Comparison of ENCODE assay signal across 8 cellular contexts in the genomic region with DNA sequence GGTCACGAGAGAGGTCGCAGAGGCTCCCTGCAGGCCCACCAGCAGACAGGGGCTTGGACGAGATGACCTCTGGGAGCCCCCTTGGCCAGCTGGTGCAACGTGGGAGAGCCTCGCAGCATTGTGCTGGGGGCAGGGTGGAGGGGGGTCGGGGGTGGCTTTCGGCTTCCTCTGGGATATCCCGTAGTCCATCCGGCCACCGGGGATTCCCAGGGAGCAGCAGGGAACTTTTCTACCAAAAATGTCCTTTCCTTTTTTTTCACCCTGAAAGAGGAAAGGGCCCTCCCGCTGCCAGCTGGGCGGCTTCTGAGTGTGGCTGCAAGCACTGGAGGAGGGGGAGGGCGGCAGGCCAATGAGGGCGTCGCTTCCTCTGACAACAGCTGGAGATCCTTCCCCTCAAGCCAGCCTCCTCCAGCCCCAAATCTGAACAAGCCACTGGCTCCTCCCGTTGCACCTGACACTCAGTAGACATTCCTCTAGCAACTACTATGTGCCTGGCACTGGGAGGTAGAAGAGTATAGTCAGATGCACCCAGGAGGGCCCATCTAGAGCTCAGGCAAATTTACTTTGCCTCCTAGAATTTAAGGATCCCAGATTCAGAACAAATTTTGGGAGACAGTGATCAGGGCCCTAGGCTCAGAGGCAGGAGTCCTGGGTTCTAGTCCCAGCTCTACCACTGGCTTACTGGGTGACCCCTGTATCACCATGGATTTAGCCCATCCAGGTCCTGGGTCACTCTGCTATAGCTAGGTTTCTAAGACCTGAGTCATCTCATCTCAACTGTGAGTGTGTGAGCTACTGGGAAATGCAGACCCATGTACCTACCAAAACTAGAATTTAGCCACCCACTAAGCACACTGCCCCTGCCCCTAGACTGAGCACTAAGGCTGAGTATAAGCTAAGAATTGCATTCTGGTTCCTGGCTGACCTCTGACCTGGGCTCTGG. TPM values are rescaled to one million over a fixed set of nuclear protein-coding genes. Genes with fewer than 3 reads are reported as not detected.
A peak's percentile ranks its signal among the peaks of the same experiment; 100 is the strongest.
DNase-seq lines count a peak whose midpoint lies in the region; ATAC-seq and TF ChIP-seq lines count a peak whose summit lies in the region.

No MANE protein-coding gene starts in this region.

- TF ChIP-seq POLR2A in GM18505 (IDR thresholded peaks at IDR 0.05; ENCODE audit: borderline replicate concordance, extremely low read depth, insufficient read depth, insufficient read length) (no peak), breast epithelium (IDR thresholded peaks at IDR 0.05) (no peak), spleen (IDR thresholded peaks at IDR 0.05) (no peak)

- intact Hi-C loops in breast epithelium (cut with DNase I; ENCODE audit: low total_unique reads), result no loop called here
- intact Hi-C loops in spleen (cut with DNase I; ENCODE audit: low total_unique reads), result no loop called here

- TF ChIP-seq CTCF in breast epithelium (IDR thresholded peaks at IDR 0.05) (no peak), spleen (IDR thresholded peaks at IDR 0.05 in 8 of 11, conservative IDR thresholded peaks at IDR 0.05 in 3 of 11) (no peak)

- H3K36me3 ChIP-seq in SJCRH30 (no peaks in the 10 kb centered on the region), breast epithelium (no peaks in the 10 kb centered on the region), iPS-15b (ENCODE audit: control insufficient read depth, insufficient read depth, low read length) (no peaks in the 10 kb centered on the region), spleen (peaks cover 0 to 43% (median 24%) of the 10 kb centered on the region in 6 donors)

- peak; percentile 89 for DNase-seq in SJCRH30
- DNase-seq in breast epithelium (ENCODE audit: low spot score in 2 of 2), result peak; percentile 73 to 75
- DNase-seq in spleen, result peak; percentile 93

- H3K4me1 ChIP-seq in SJCRH30 (peaks cover 5% of the 10 kb centered on the region), breast epithelium (peaks cover 0 to 20% of the 10 kb centered on the region in 2 donors), iPS-15b (ENCODE audit: control insufficient read depth, insufficient read depth, low read length) (peaks cover 29% of the 10 kb centered on the region), spleen (peaks cover 44 to 84% (median 61%) of the 10 kb centered on the region in 6 donors)

- no peak overlapping the region for H3K9ac ChIP-seq in iPS-15b (ENCODE audit: low read depth, low read length)

- WGBS in spleen, 5 donors, result 5 to 14% (median 11%) methylated on average over 15 to 16 of the region's 16 CpGs

- H3K4me3 ChIP-seq in SJCRH30 (peak overlapping the region; percentile 29), breast epithelium (peak overlapping the region; percentile 3 to 80 (median 22)), iPS-15b (ENCODE audit: low read depth, low read length) (peak overlapping the region; percentile 18), spleen (peak overlapping the region in 3 of 8 donors; percentile 4 to 51 (median 18))

- H3K27me3 ChIP-seq in SJCRH30 (no peaks in the 10 kb centered on the region), breast epithelium (no peaks in the 10 kb centered on the region), iPS-15b (ENCODE audit: control insufficient read depth, insufficient read depth, low read length) (peaks cover 19% of the 10 kb centered on the region), spleen (replicated peaks in 1 of 7) (no peaks in the 10 kb centered on the region)

- no peaks in the 10 kb centered on the region for H3K9me3 ChIP-seq in SJCRH30 (replicated peaks)
- H3K9me3 ChIP-seq in breast epithelium, result no peaks in the 10 kb centered on the region
- no peaks in the 10 kb centered on the region for H3K9me3 ChIP-seq in iPS-15b (ENCODE audit: control insufficient read depth, insufficient read depth, low read length)
- H3K9me3 ChIP-seq in spleen, result no peaks in the 10 kb centered on the region

- no peak overlapping the region; the same call in 1 of the 2 replicates for H3K27ac ChIP-seq in SJCRH30
- H3K27ac ChIP-seq in breast epithelium, result peak overlapping the region; percentile 42 to 51
- peak overlapping the region; percentile 32 to 96 (median 72) for H3K27ac ChIP-seq in spleen

- peak; percentile 42 for ATAC-seq in GM18505 (IDR thresholded peaks at IDR 0.05; ENCODE audit: unreplicated experiment)
- ATAC-seq in HG03045 (IDR thresholded peaks at IDR 0.05; ENCODE audit: unreplicated experiment), result peak; percentile 59
- ATAC-seq in GM19452 (IDR thresholded peaks at IDR 0.05; ENCODE audit: unreplicated experiment), result no peak
- no peak for ATAC-seq in HG03159 (IDR thresholded peaks at IDR 0.05; ENCODE audit: unreplicated experiment)

RNA-seq across cellular contexts. Expression of gene MOB3C, which starts 2.7 kb away (rescaled TPM):
- 3.5 and 4.3 TPM in 2 replicates for total RNA-seq in SJCRH30 (2014; rRNA removed; shearing (Covaris generic))
- 10 to 100 TPM; 10.5 to 14.5 (median 14.1) TPM for total RNA-seq in breast epithelium
- 10 to 100 TPM; 20.6 to 27.5 (median 24.5) TPM for total RNA-seq in spleen
- 10 to 100 TPM in 2 of 3 donors, 1 to 10 TPM in 1; 8.2 to 17.6 (median 11.9) TPM for polyA plus RNA-seq in spleen

RNA-seq across cellular contexts. Expression of gene MKNK1, which starts 9.9 kb away (rescaled TPM):
- 25.1 and 26.7 TPM in 2 replicates for total RNA-seq in SJCRH30 (2014; rRNA removed; shearing (Covaris generic))
- total RNA-seq in breast epithelium (10 to 100 TPM; 34.7 to 51.5 (median 47.2) TPM), spleen (100 to 1,000 TPM in 5 of 7 donors, 10 to 100 TPM in 2; 67.3 to 169 (median 114) TPM)
- 10 to 100 TPM; 19.2 to 42.7 (median 35.6) TPM for polyA plus RNA-seq in spleen

RNA-seq across cellular contexts. Expression of gene ATPAF1, which starts 54.2 kb away (rescaled TPM):
- total RNA-seq in SJCRH30 (2014; rRNA removed; shearing (Covaris generic)), result 54.3 and 58.9 TPM in 2 replicates
- 10 to 100 TPM; 42.3 to 68.8 (median 44.8) TPM for total RNA-seq in breast epithelium
- total RNA-seq in spleen, result 10 to 100 TPM; 23.7 to 39.5 (median 25.1) TPM
- 10 to 100 TPM; 23.7 to 31.7 (median 29.6) TPM for polyA plus RNA-seq in spleen

RNA-seq across cellular contexts. Expression of gene TEX38, which starts 57.7 kb away (rescaled TPM):
- not detected in 2 replicates for total RNA-seq in SJCRH30 (2014; rRNA removed; shearing (Covaris generic))
- total RNA-seq in breast epithelium, result not detected
- not detected for total RNA-seq in spleen
- polyA plus RNA-seq in spleen, result under 1 TPM in 2 of 3 donors, not detected in 1; 0.09 to 0.11 TPM

Comparison
In these comparisons a context has a peak if more than half of its experiments do, and no peak if none do; other contexts are left out.
1. ATAC-seq: peak in GM18505 (single experiment) and HG03045 (single experiment); none in GM19452 (single experiment) and HG03159 (single experiment).
2. Peak in every context shown above with its lines, with median percentiles within 50 percentile points of each other: DNase-seq.